8 cellular contexts compared by ENCODE assay signal in the genomic region with DNA sequence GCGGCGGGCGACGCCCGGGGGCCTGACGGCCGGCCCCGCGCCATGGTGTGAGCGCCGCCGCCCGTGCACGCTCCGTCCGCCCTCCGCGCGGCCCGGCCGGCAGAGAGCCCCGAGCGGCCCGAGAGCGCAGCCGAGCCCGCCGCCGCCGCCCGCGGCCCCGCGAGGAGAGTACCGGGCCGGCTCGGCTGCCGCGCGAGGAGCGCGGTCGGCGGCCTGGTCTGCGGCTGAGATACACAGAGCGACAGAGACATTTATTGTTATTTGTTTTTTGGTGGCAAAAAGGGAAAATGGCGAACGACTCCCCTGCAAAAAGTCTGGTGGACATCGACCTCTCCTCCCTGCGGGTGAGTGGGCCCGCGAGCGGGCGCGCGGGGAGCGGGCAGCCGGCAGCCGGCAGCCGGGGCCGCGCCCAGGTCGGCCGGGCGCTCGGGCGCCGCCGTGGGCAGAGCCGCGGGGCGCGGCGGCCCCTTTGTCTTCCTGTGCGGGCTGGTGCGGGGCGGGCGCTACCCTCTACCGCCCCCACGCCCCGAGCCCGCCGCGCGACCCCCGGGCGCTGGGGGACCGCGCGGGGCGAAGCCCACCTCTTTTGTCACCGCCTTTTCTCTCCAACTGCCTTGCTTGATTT. TPM values are rescaled to one million over a fixed set of nuclear protein-coding genes. Genes with fewer than 3 reads are reported as not detected.
A peak's percentile ranks its signal among the peaks of the same experiment; 100 is the strongest.
DNase-seq lines count a peak whose midpoint lies in the region; ATAC-seq and TF ChIP-seq lines count a peak whose summit lies in the region.

No MANE protein-coding gene starts in this region.

- peak; percentile 56 for DNase-seq in NCI-H82 (lab: John Stamatoyannopoulos, UW)
- DNase-seq in NCI-H82 treated with DMSO at 0.1 percent for 48 hours (lab: John Stamatoyannopoulos, UW; ENCODE audit: unreplicated experiment): no peak
- peak; percentile 13 for DNase-seq in T-helper 9 cell
- DNase-seq in epithelial cell of prostate (ENCODE audit: low read depth, low spot score): no peak
- DNase-seq in neural progenitor cell (ENCODE audit: low spot score): peak; percentile 68
- no peak for DNase-seq in iPS-NIHi7 (ENCODE audit: extremely low spot score)

- H3K9me3 Mint-ChIP-seq in neural progenitor cell: peaks cover 13% of the 10 kb centered on the region

- TF ChIP-seq CTCF in neural progenitor cell (IDR thresholded peaks at IDR 0.05): no peak

- H3K9me3 ChIP-seq in neural progenitor cell (ENCODE audit: low read depth): no peaks in the 10 kb centered on the region

- H3K4me1 Mint-ChIP-seq in neural progenitor cell: peaks cover 8% of the 10 kb centered on the region

- peaks cover 21% of the 10 kb centered on the region for H3K4me1 ChIP-seq in neural progenitor cell

- H3K4me3 Mint-ChIP-seq in neural progenitor cell: peak overlapping the region; percentile 80

- H3K27ac ChIP-seq in epithelial cell of prostate (peak overlapping the region; percentile 90), neural progenitor cell (no peak overlapping the region)

- peak overlapping the region; percentile 70 for H3K9ac ChIP-seq in neural progenitor cell

- H3K4me3 ChIP-seq in neural progenitor cell: peak overlapping the region; percentile 99

- H3K27me3 ChIP-seq in neural progenitor cell: peaks cover 5% of the 10 kb centered on the region

- peaks cover 48% of the 10 kb centered on the region for H3K79me2 ChIP-seq in neural progenitor cell (ENCODE audit: low read depth)

- H2AFZ ChIP-seq in neural progenitor cell (replicated peaks): peak overlapping the region; percentile 69

- H3F3A ChIP-seq in neural progenitor cell (ENCODE audit: low read depth): peaks cover 24% of the 10 kb centered on the region

- H3K36me3 Mint-ChIP-seq in neural progenitor cell: peaks cover 14% of the 10 kb centered on the region

- H3K36me3 ChIP-seq in neural progenitor cell: no peaks in the 10 kb centered on the region

- H3K4me2 ChIP-seq in neural progenitor cell: peak overlapping the region; percentile 98

- ATAC-seq in HG02852 (IDR thresholded peaks at IDR 0.05; ENCODE audit: unreplicated experiment) (peak; percentile 54), HG03457 (IDR thresholded peaks at IDR 0.05; ENCODE audit: unreplicated experiment) (no peak)

- no peak overlapping the region for H3K27ac Mint-ChIP-seq in neural progenitor cell

- peaks cover 2% of the 10 kb centered on the region for H3K27me3 Mint-ChIP-seq in neural progenitor cell (ENCODE audit: insufficient read depth, low read depth)

- H4K20me1 ChIP-seq in neural progenitor cell (ENCODE audit: low read depth): peaks cover 47% of the 10 kb centered on the region

RNA-seq across cellular contexts. Expression of a gene that starts 0.4 kb away (rescaled TPM):
- total RNA-seq in neural progenitor cell (ENCODE audit: low replicate concordance): 91.9 and 99.2 TPM in 2 replicates

Comparison
In these comparisons a context has a peak if more than half of its experiments do, and no peak if none do; other contexts are left out.
1. DNase-seq: peak in NCI-H82 (single experiment), T-helper 9 cell (single experiment) and neural progenitor cell (single experiment); none in NCI-H82 treated with DMSO at 0.1 percent for 48 hours (single experiment), epithelial cell of prostate (single experiment) and iPS-NIHi7 (single experiment).